In genomic region chr5:1537166-1538154, GRCh38 we compare ENCODE assay signal across 9 cellular contexts. TPM values are rescaled to one million over a fixed set of nuclear protein-coding genes. Genes with fewer than 3 reads are reported as not detected.
DNase-seq lines count a peak whose midpoint lies in the region; ATAC-seq, FAIRE-seq and TF ChIP-seq lines count a peak whose summit lies in the region.
"Had no signal": no experiment of that assay in that cellular context is flagged by ENCODE, and none has a peak within 500 bp of the region (broad histone marks: within the 10 kb centered on the region; RNA-seq: fewer than 3 reads in every experiment).

No MANE protein-coding gene starts in this region.

- no peaks in the 10 kb centered on the region for H3K36me3 ChIP-seq in left ventricle myocardium inferior

- CTCF ChIA-PET in T-cell (lab: Charles Lee) = no interaction called here

- no peak for FAIRE-seq in RCC 7860 (lab: Jason Lieb, UNC)

- TF ChIP-seq CTCF in left ventricle myocardium inferior (IDR thresholded peaks at IDR 0.05; ENCODE audit: borderline replicate concordance) = no peak

- DNase-seq in T-helper 2 cell treated with Interferon-gamma antibody and Interleukin-4, amounts not matched to agents 5 μg/mL and 100 μg/mL, for 36 hours (ENCODE audit: low spot score) = no peak
- no peak for DNase-seq in T-helper 2 cell
- DNase-seq in T-cell = peak in 1 of 34 experiments; percentile 3
- DNase-seq in left ventricle myocardium inferior = no peak
- DNase-seq in stimulated activated naive B cell treated with anti-CD40 and anti-IgM and Interleukin-4, amounts not matched to agents 10 μg/mL and 1 μg/mL and 100 μg/mL, for 72 hours = no peak
- no peak for DNase-seq in RCC 7860 (ENCODE audit: low spot score)
- DNase-seq in iPS-NIHi7 (ENCODE audit: extremely low spot score) = no peak
- no peak for DNase-seq in DMS79 treated with DMSO at 0.1 percent for 48 hours (lab: John Stamatoyannopoulos, UW)
- DNase-seq: NCI-H2227 treated with DMSO at 0.1 percent for 48 hours had no signal

- H3K27me3 Mint-ChIP-seq in T-helper 2 cell treated with Interferon-gamma antibody and Interleukin-4, amounts not matched to agents 5 μg/mL and 100 μg/mL, for 36 hours (ENCODE audit: low read depth) = peaks cover 20% of the 10 kb centered on the region
- H3K27me3 Mint-ChIP-seq in T-cell = no peaks in the 10 kb centered on the region
- H3K27me3 Mint-ChIP-seq in stimulated activated naive B cell treated with anti-CD40 and anti-IgM and Interleukin-4, amounts not matched to agents 10 μg/mL and 1 μg/mL and 100 μg/mL, for 72 hours = no peaks in the 10 kb centered on the region

- no peaks in the 10 kb centered on the region for H3K36me3 Mint-ChIP-seq in T-helper 2 cell treated with Interferon-gamma antibody and Interleukin-4, amounts not matched to agents 5 μg/mL and 100 μg/mL, for 36 hours (ENCODE audit: low read depth)
- H3K36me3 Mint-ChIP-seq in T-cell = no peaks in the 10 kb centered on the region
- peaks cover 0 to 3% of the 10 kb centered on the region in 2 donors for H3K36me3 Mint-ChIP-seq in stimulated activated naive B cell treated with anti-CD40 and anti-IgM and Interleukin-4, amounts not matched to agents 10 μg/mL and 1 μg/mL and 100 μg/mL, for 72 hours

- no peaks in the 10 kb centered on the region for H3K27me3 ChIP-seq in left ventricle myocardium inferior (ENCODE audit: low read depth)

- H3K9me3 Mint-ChIP-seq in T-helper 2 cell treated with Interferon-gamma antibody and Interleukin-4, amounts not matched to agents 5 μg/mL and 100 μg/mL, for 36 hours = no peaks in the 10 kb centered on the region
- no peaks in the 10 kb centered on the region for H3K9me3 Mint-ChIP-seq in T-cell
- no peaks in the 10 kb centered on the region for H3K9me3 Mint-ChIP-seq in stimulated activated naive B cell treated with anti-CD40 and anti-IgM and Interleukin-4, amounts not matched to agents 10 μg/mL and 1 μg/mL and 100 μg/mL, for 72 hours

- POLR2A ChIA-PET in T-cell (lab: Charles Lee) = no interaction called here

- no peaks in the 10 kb centered on the region for H3K9me3 ChIP-seq in left ventricle myocardium inferior (replicated peaks)

- H3K4me1 ChIP-seq in left ventricle myocardium inferior = peaks cover 10% of the 10 kb centered on the region

- intact Hi-C loops in left ventricle myocardium inferior (cut with micrococcal nuclease) = no loop called here

- H3K27ac ChIP-seq in left ventricle myocardium inferior (replicated peaks) = no peak overlapping the region

- H3K4me3 ChIP-seq in left ventricle myocardium inferior = peak overlapping the region; percentile 44

- H3K4me1 Mint-ChIP-seq in T-helper 2 cell treated with Interferon-gamma antibody and Interleukin-4, amounts not matched to agents 5 μg/mL and 100 μg/mL, for 36 hours (ENCODE audit: low read depth) = peaks cover 16% of the 10 kb centered on the region
- peaks cover 27 to 37% (median 27%) of the 10 kb centered on the region in 3 donors for H3K4me1 Mint-ChIP-seq in T-cell
- peaks cover 24 to 36% of the 10 kb centered on the region in 2 donors for H3K4me1 Mint-ChIP-seq in stimulated activated naive B cell treated with anti-CD40 and anti-IgM and Interleukin-4, amounts not matched to agents 10 μg/mL and 1 μg/mL and 100 μg/mL, for 72 hours

- ATAC-seq in T-cell (replicated peaks in 1 of 4) = no peak
- no peak for ATAC-seq in stimulated activated naive B cell treated with anti-CD40 and anti-IgM and Interleukin-4, amounts not matched to agents 10 μg/mL and 1 μg/mL and 100 μg/mL, for 72 hours (replicated peaks)

- H3K4me3 Mint-ChIP-seq in T-helper 2 cell treated with Interferon-gamma antibody and Interleukin-4, amounts not matched to agents 5 μg/mL and 100 μg/mL, for 36 hours = peak overlapping the region; percentile 73
- H3K4me3 Mint-ChIP-seq in T-cell = peak overlapping the region; percentile 65 to 79 (median 75)
- H3K4me3 Mint-ChIP-seq in stimulated activated naive B cell treated with anti-CD40 and anti-IgM and Interleukin-4, amounts not matched to agents 10 μg/mL and 1 μg/mL and 100 μg/mL, for 72 hours = peak overlapping the region; percentile 79 to 84

- H3K27ac Mint-ChIP-seq in T-helper 2 cell treated with Interferon-gamma antibody and Interleukin-4, amounts not matched to agents 5 μg/mL and 100 μg/mL, for 36 hours = peak overlapping the region; percentile 81
- peak overlapping the region; percentile 90 to 96 for H3K27ac Mint-ChIP-seq in T-cell
- H3K27ac Mint-ChIP-seq in stimulated activated naive B cell treated with anti-CD40 and anti-IgM and Interleukin-4, amounts not matched to agents 10 μg/mL and 1 μg/mL and 100 μg/mL, for 72 hours = peak overlapping the region; percentile 95

RNA-seq across cellular contexts. Expression of gene LPCAT1, which starts 13.7 kb away (rescaled TPM):
- total RNA-seq in T-cell (10 to 100 TPM; 27.9 to 57.7 (median 50.3) TPM), left ventricle myocardium inferior (11.0 TPM)
